In genomic region chr18:63162271-63163014, GRCh38 we compare ENCODE assay signal across 8 cellular contexts.
DNase-seq lines count a peak whose midpoint lies in the region; ATAC-seq, FAIRE-seq and TF ChIP-seq lines count a peak whose summit lies in the region.

No MANE protein-coding gene starts in this region.

- 70 to 80% methylated on average over 7 of the region's 7 CpGs for WGBS in esophagus squamous epithelium, 2 donors

- no peak for TF ChIP-seq POLR2A in esophagus squamous epithelium (IDR thresholded peaks at IDR 0.05)

- peak overlapping the region; percentile 87 for H3K4me2 ChIP-seq in OCI-LY3 (ENCODE audit: low read length)
- no peak overlapping the region for H3K4me2 ChIP-seq in neural progenitor cell

- H3K27me3 ChIP-seq in OCI-LY3 (ENCODE audit: low read depth, low read length) (no peaks in the 10 kb centered on the region), esophagus squamous epithelium (no peaks in the 10 kb centered on the region), neural progenitor cell (no peaks in the 10 kb centered on the region)

- H2AFZ ChIP-seq in OCI-LY3 (ENCODE audit: low read depth, low read length), result no peak overlapping the region
- H2AFZ ChIP-seq in neural progenitor cell (replicated peaks), result no peak overlapping the region

- DNase-seq in HFFc6, result no peak
- peak; percentile 8 for DNase-seq in esophagus squamous epithelium (lab: John Stamatoyannopoulos, UW)
- peak; percentile 50 for DNase-seq in stimulated activated naive CD8-positive, alpha-beta T cell treated with anti-CD3 and anti-CD28 coated beads, Interleukin-15, Interleukin-2, amounts not matched to agents 100 U/mL and 50 U/mL, for 24 hours
- no peak for DNase-seq in neural progenitor cell (ENCODE audit: low spot score)
- DNase-seq in RCC 7860 (ENCODE audit: low spot score), result no peak

- H3K79me2 ChIP-seq in OCI-LY3 (ENCODE audit: low read length) (peaks cover 91% of the 10 kb centered on the region), neural progenitor cell (ENCODE audit: low read depth) (no peaks in the 10 kb centered on the region)

- H3K9me3 ChIP-seq in OCI-LY3 (ENCODE audit: insufficient read depth, low read length) (no peaks in the 10 kb centered on the region), esophagus squamous epithelium (no peaks in the 10 kb centered on the region), neural progenitor cell (ENCODE audit: low read depth) (no peaks in the 10 kb centered on the region)

- H3K9me3 Mint-ChIP-seq in HFFc6 (no peaks in the 10 kb centered on the region), neural progenitor cell (no peaks in the 10 kb centered on the region)

- ATAC-seq in GM18498 (IDR thresholded peaks at IDR 0.05; ENCODE audit: unreplicated experiment), result peak; percentile 34
- ATAC-seq in stimulated activated naive CD8-positive, alpha-beta T cell treated with anti-CD3 and anti-CD28 coated beads, Interleukin-15, Interleukin-2, amounts not matched to agents 100 U/mL and 50 U/mL, for 24 hours, result no peak
- ATAC-seq in HG02840 (IDR thresholded peaks at IDR 0.05; ENCODE audit: low FRiP score, unreplicated experiment), result no peak

- H3K27me3 Mint-ChIP-seq in HFFc6 (ENCODE audit: insufficient read depth), result peaks cover 26% of the 10 kb centered on the region
- H3K27me3 Mint-ChIP-seq in neural progenitor cell (ENCODE audit: insufficient read depth, low read depth), result peaks cover 2% of the 10 kb centered on the region

- H3K4me3 Mint-ChIP-seq in HFFc6, result no peak overlapping the region
- no peak overlapping the region for H3K4me3 Mint-ChIP-seq in neural progenitor cell

- no peaks in the 10 kb centered on the region for H3K36me3 Mint-ChIP-seq in HFFc6 (ENCODE audit: low read depth)
- H3K36me3 Mint-ChIP-seq in neural progenitor cell, result no peaks in the 10 kb centered on the region

- H3K27ac Mint-ChIP-seq in HFFc6, result peak overlapping the region; percentile 62; the same call in 1 of the 2 replicates
- H3K27ac Mint-ChIP-seq in neural progenitor cell, result no peak overlapping the region

- peaks cover 31% of the 10 kb centered on the region for H3K36me3 ChIP-seq in OCI-LY3 (replicated peaks; ENCODE audit: low read depth, low read length)
- no peaks in the 10 kb centered on the region for H3K36me3 ChIP-seq in esophagus squamous epithelium
- no peaks in the 10 kb centered on the region for H3K36me3 ChIP-seq in neural progenitor cell

- H3K4me1 Mint-ChIP-seq in HFFc6 (ENCODE audit: low read depth), result peaks cover 21% of the 10 kb centered on the region
- H3K4me1 Mint-ChIP-seq in neural progenitor cell, result peaks cover 28% of the 10 kb centered on the region

- no peak for FAIRE-seq in RCC 7860 (lab: Jason Lieb, UNC)

- H3F3A ChIP-seq in neural progenitor cell (ENCODE audit: low read depth), result no peaks in the 10 kb centered on the region

- TF ChIP-seq CTCF in HFFc6 (IDR thresholded peaks at IDR 0.05) (no peak), OCI-LY3 (IDR thresholded peaks at IDR 0.05; ENCODE audit: low read depth, low read length) (no peak; the same call in 1 of the 2 replicates), esophagus squamous epithelium (IDR thresholded peaks at IDR 0.05) (no peak), neural progenitor cell (IDR thresholded peaks at IDR 0.05) (no peak)

- H3K9ac ChIP-seq in OCI-LY3 (ENCODE audit: low read length) (peak overlapping the region; percentile 64), neural progenitor cell (no peak overlapping the region)

- H3K4me1 ChIP-seq in OCI-LY3 (ENCODE audit: low read length) (peaks cover 70% of the 10 kb centered on the region), esophagus squamous epithelium (peaks cover 14 to 56% (median 20%) of the 10 kb centered on the region in 3 donors), neural progenitor cell (no peaks in the 10 kb centered on the region)

- H3K4me3 ChIP-seq in OCI-LY3 (ENCODE audit: low read length) (peak overlapping the region; percentile 59), esophagus squamous epithelium (no peak overlapping the region), neural progenitor cell (no peak overlapping the region)

- peak overlapping the region; percentile 90 for H3K27ac ChIP-seq in OCI-LY3 (ENCODE audit: low read length)
- H3K27ac ChIP-seq in esophagus squamous epithelium, result peak overlapping the region; percentile 55 to 88 (median 75)
- no peak overlapping the region for H3K27ac ChIP-seq in neural progenitor cell

- peaks cover 43% of the 10 kb centered on the region for H4K20me1 ChIP-seq in OCI-LY3 (ENCODE audit: insufficient read depth, low read length)
- no peaks in the 10 kb centered on the region for H4K20me1 ChIP-seq in neural progenitor cell (ENCODE audit: low read depth)

- intact Hi-C loops in esophagus squamous epithelium (cut with DNase I), result no loop called here

Comparison
In these comparisons a context has a peak if more than half of its experiments do, and no peak if none do; other contexts are left out.
1. DNase-seq: peak in esophagus squamous epithelium (single experiment) and stimulated activated naive CD8-positive, alpha-beta T cell treated with anti-CD3 and anti-CD28 coated beads, Interleukin-15, Interleukin-2, amounts not matched to agents 100 U/mL and 50 U/mL, for 24 hours (single experiment); none in HFFc6 (single experiment), neural progenitor cell (single experiment) and RCC 7860 (single experiment).